In genomic region chr4:170027181-170027829, GRCh38 we compare ENCODE assay signal across 8 cellular contexts. TPM values are rescaled to one million over a fixed set of nuclear protein-coding genes. Genes with fewer than 3 reads are reported as not detected.
DNase-seq lines count a peak whose midpoint lies in the region; ATAC-seq and TF ChIP-seq lines count a peak whose summit lies in the region.

No MANE protein-coding gene starts in this region.

- peaks cover 21% of the 10 kb centered on the region for H3K27me3 Mint-ChIP-seq in activated B cell treated with CpG ODN at 0.5 μM for 24 hours

- TF ChIP-seq CTCF in 22Rv1 (IDR thresholded peaks at IDR 0.05), result no peak
- TF ChIP-seq CTCF in activated B cell treated with CpG ODN at 0.5 μM for 24 hours (IDR thresholded peaks at IDR 0.05), result no peak
- TF ChIP-seq CTCF in cardiac fibroblast (IDR thresholded peaks at IDR 0.05; ENCODE audit: low read depth, low read length), result no peak

- H3K9ac ChIP-seq in skeletal muscle satellite cell (ENCODE audit: low read depth, low read length), result peak overlapping the region; percentile 94

- H3K27ac ChIP-seq in 22Rv1, result peak overlapping the region; percentile 76

- DNase-seq in NCI-H2107 treated with DMSO at 0.1 percent for 48 hours (lab: John Stamatoyannopoulos, UW; ENCODE audit: unreplicated experiment) (peak; percentile 37), activated B cell treated with CpG ODN at 0.5 μM for 24 hours (peak; percentile 86), cardiac fibroblast (ENCODE audit: low read depth in 2 of 2) (peak; percentile 98), iPS-NIHi11 (ENCODE audit: low spot score) (peak; percentile 91)

- no peaks in the 10 kb centered on the region for H3K27me3 ChIP-seq in skeletal muscle satellite cell (ENCODE audit: control insufficient read depth, insufficient read depth, low read length)

- POLR2A ChIA-PET in activated B cell treated with CpG ODN at 0.5 μM for 24 hours (lab: Charles Lee), result interaction anchor here (0.7 to 1.0 kb wide), 3 partner anchors 15 to 407 kb away, joined by 3 to 8 read pairs (median 4); partner anchors contain the start of gene CLCN3

- H3K36me3 ChIP-seq in skeletal muscle satellite cell (ENCODE audit: insufficient read depth, low read length), result no peaks in the 10 kb centered on the region

- peak overlapping the region; percentile 47 for H3K27ac Mint-ChIP-seq in activated B cell treated with CpG ODN at 0.5 μM for 24 hours

- H3K36me3 Mint-ChIP-seq in activated B cell treated with CpG ODN at 0.5 μM for 24 hours (ENCODE audit: low read depth), result no peaks in the 10 kb centered on the region

- H3K9me3 ChIP-seq in skeletal muscle satellite cell (replicated peaks; ENCODE audit: low read length), result no peaks in the 10 kb centered on the region

- H3K4me2 ChIP-seq in skeletal muscle satellite cell (ENCODE audit: low read length), result peak overlapping the region; percentile 98

- peak; percentile 35 for ATAC-seq in GM18519 (IDR thresholded peaks at IDR 0.05; ENCODE audit: low FRiP score, unreplicated experiment)
- ATAC-seq in HG03064 (IDR thresholded peaks at IDR 0.05; ENCODE audit: low read depth, unreplicated experiment), result peak; percentile 62
- peak; percentile 76 for ATAC-seq in activated B cell treated with CpG ODN at 0.5 μM for 24 hours (ENCODE audit: low read depth)

- intact Hi-C loops in activated B cell treated with CpG ODN at 0.5 μM for 24 hours (cut with micrococcal nuclease), result loop anchor here (1.0 to 10.0 kb wide), 5 partner anchors 367 to 1713 kb away; partner anchors contain the start of genes DDX60, NEK1 and SH3RF1

- H3K4me3 ChIP-seq in cardiac fibroblast (replicated peaks in 1 of 2; ENCODE audit: low read depth in 2 of 2, low read length in 2 of 2), result peak overlapping the region; percentile 78 to 83
- H3K4me3 ChIP-seq in skeletal muscle satellite cell (ENCODE audit: low read length), result peak overlapping the region; percentile 96

- peaks cover 9% of the 10 kb centered on the region for H3K4me1 ChIP-seq in skeletal muscle satellite cell (ENCODE audit: control insufficient read depth, insufficient read depth, low read length)

- no peaks in the 10 kb centered on the region for H3K9me3 Mint-ChIP-seq in activated B cell treated with CpG ODN at 0.5 μM for 24 hours

- CTCF ChIA-PET in activated B cell treated with CpG ODN at 0.5 μM for 24 hours (lab: Charles Lee), result interaction anchor here (0.8 kb wide), 1 partner anchor 217 kb away, joined by 3 read pairs; no protein-coding TSS in a partner anchor

- peaks cover 13% of the 10 kb centered on the region for H3K4me1 Mint-ChIP-seq in activated B cell treated with CpG ODN at 0.5 μM for 24 hours

- H3K4me3 Mint-ChIP-seq in activated B cell treated with CpG ODN at 0.5 μM for 24 hours, result peak overlapping the region; percentile 89

RNA-seq across cellular contexts. Expression of gene MFAP3L, which starts 1.1 kb away (rescaled TPM):
- 0.44 and 1.0 TPM in 2 replicates for total RNA-seq in activated B cell treated with CpG ODN at 0.5 μM for 24 hours
- 2.8 and 5.5 TPM in 2 replicates for total RNA-seq in skeletal muscle satellite cell (2012; rRNA removed)

Comparison
In these comparisons a context has a peak if more than half of its experiments do, and no peak if none do; other contexts are left out.
1. Peak in every context shown above with its lines: DNase-seq, ATAC-seq, H3K4me3 ChIP-seq and H3K27ac ChIP-seq.
2. DNase-seq: peak in every context shown above with its lines; median percentile 98 in cardiac fibroblast; 91 in iPS-NIHi11; 86 in activated B cell treated with CpG ODN at 0.5 μM for 24 hours; 37 in NCI-H2107 treated with DMSO at 0.1 percent for 48 hours.